8 cellular contexts compared by ENCODE assay signal in genomic region chr11:77820565-77821348, GRCh38. TPM values are rescaled to one million over a fixed set of nuclear protein-coding genes. Genes with fewer than 3 reads are reported as not detected.
A peak's percentile ranks its signal among the peaks of the same experiment; 100 is the strongest.
DNase-seq lines count a peak whose midpoint lies in the region; ATAC-seq and TF ChIP-seq lines count a peak whose summit lies in the region.

AAMDC (plus strand) TSS chr11:77821144; CDS start chr11:77842497, 21,353 bp downstream.
RSF1 (minus strand) TSS chr11:77820722; CDS start chr11:77820714, 8 bp downstream.

- peaks cover 25% of the 10 kb centered on the region for H3K36me3 Mint-ChIP-seq in nephron progenitor cell (ENCODE audit: low read depth)

- peaks cover 16% of the 10 kb centered on the region for H3K9me3 Mint-ChIP-seq in nephron progenitor cell
- H3K9me3 Mint-ChIP-seq in stimulated activated naive CD8-positive, alpha-beta T cell treated with anti-CD3 and anti-CD28 coated beads, Interleukin-15, amount 100 ng/mL, for 72 hours, result no peaks in the 10 kb centered on the region

- H3K4me3 ChIP-seq in fibroblast of the aortic adventitia (ENCODE audit: low read depth, low read length), result peak within 1 kb of the TSS; percentile 95

- peak within 1 kb of the TSS; percentile 99 for H3K4me3 Mint-ChIP-seq in nephron progenitor cell
- peak within 1 kb of the TSS; percentile 97 to 100 for H3K4me3 Mint-ChIP-seq in stimulated activated naive CD8-positive, alpha-beta T cell treated with anti-CD3 and anti-CD28 coated beads, Interleukin-15, amount 100 ng/mL, for 72 hours

- DNase-seq in ELF-1 (ENCODE audit: low read depth, low spot score) (peak; percentile 97), GOT3 (lab: John Stamatoyannopoulos, UW) (peak; percentile 83), RPMI8226 (peak; percentile 99), fibroblast of the aortic adventitia (ENCODE audit: low read depth) (peak; percentile 99), nephron progenitor cell (peak; percentile 100)
- peak; percentile 97 for DNase-seq in activated T-helper 9 cell treated with anti-CD3 and anti-CD28 coated beads, Interleukin-2, amount 50 U/mL, for 16 hours (ENCODE audit: low read depth)
- peak; percentile 96 to 98 for DNase-seq in stimulated activated naive CD8-positive, alpha-beta T cell treated with anti-CD3 and anti-CD28 coated beads, Interleukin-15, amount 100 ng/mL, for 72 hours

- ATAC-seq in stimulated activated naive CD8-positive, alpha-beta T cell treated with anti-CD3 and anti-CD28 coated beads, Interleukin-15, amount 100 ng/mL, for 72 hours, result peak; percentile 95

- H3K27ac Mint-ChIP-seq in nephron progenitor cell, result peak within 1 kb of the TSS; percentile 98
- H3K27ac Mint-ChIP-seq in stimulated activated naive CD8-positive, alpha-beta T cell treated with anti-CD3 and anti-CD28 coated beads, Interleukin-15, amount 100 ng/mL, for 72 hours, result peak within 1 kb of the TSS; percentile 99 to 100

- TF ChIP-seq CTCF in LNCAP (IDR thresholded peaks at IDR 0.05) (peak; percentile 67), fibroblast of the aortic adventitia (IDR thresholded peaks at IDR 0.05; ENCODE audit: insufficient read depth, low read length) (peak; percentile 86), nephron progenitor cell (IDR thresholded peaks at IDR 0.05) (peak; percentile 48)

- H3K27me3 Mint-ChIP-seq in nephron progenitor cell (ENCODE audit: low read depth, poor library complexity), result peaks cover 3% of the 10 kb centered on the region
- H3K27me3 Mint-ChIP-seq in stimulated activated naive CD8-positive, alpha-beta T cell treated with anti-CD3 and anti-CD28 coated beads, Interleukin-15, amount 100 ng/mL, for 72 hours, result no peaks in the 10 kb centered on the region

- H3K4me1 Mint-ChIP-seq in nephron progenitor cell, result peaks cover 26% of the 10 kb centered on the region
- H3K4me1 Mint-ChIP-seq in stimulated activated naive CD8-positive, alpha-beta T cell treated with anti-CD3 and anti-CD28 coated beads, Interleukin-15, amount 100 ng/mL, for 72 hours, result peaks cover 29% of the 10 kb centered on the region

RNA-seq across cellular contexts. Expression of gene AAMDC, which starts in this region (rescaled TPM):
- total RNA-seq in fibroblast of the aortic adventitia (ENCODE audit: low replicate concordance), result 28.8 and 51.8 TPM in 2 replicates

RNA-seq across cellular contexts. Expression of gene RSF1, which starts in this region (rescaled TPM):
- 44.5 and 293 TPM in 2 replicates for total RNA-seq in fibroblast of the aortic adventitia (ENCODE audit: low replicate concordance)

Comparison
In these comparisons a context has a peak if more than half of its experiments do, and no peak if none do; other contexts are left out.
1. Peak in every context shown above with its lines: DNase-seq, ATAC-seq and H3K4me3 ChIP-seq.